Comparison of ENCODE assay signal across 16 cellular contexts in genomic region chr10:4070171-4070570, GRCh38.
"Had no signal": no experiment of that assay in that cellular context is flagged by ENCODE, and none has a peak within 500 bp of the region (broad histone marks: within the 10 kb centered on the region; RNA-seq: fewer than 3 reads in every experiment).

No MANE protein-coding gene starts in this region.

- FAIRE-seq: small intestine had no signal

- H3K36me3 ChIP-seq: neutrophil had no signal

- H3K27me3 ChIP-seq: foreskin keratinocyte, neutrophil had no signal

- ATAC-seq: stimulated activated naive B cell treated with anti-CD40 and anti-IgM and Interleukin-4, amounts not matched to agents 10 μg/mL and 1 μg/mL and 100 μg/mL, for 72 hours; WTC11 had no signal

- H3K4me3 ChIP-seq: coronary artery had no signal

- H3K27ac ChIP-seq: foreskin keratinocyte, neutrophil had no signal

- DNase-seq: activated naive CD4-positive, alpha-beta T cell; activated T-cell treated with anti-CD3 and anti-CD28 coated beads, Interleukin-2, amount 50 U/mL, for 24 hours; cerebellar nuclear complex; endodermal cell; immature natural killer cell; kidney glomerular epithelial cell; left ventricle myocardium superior; small intestine; stimulated activated CD4-positive, alpha-beta T cell treated with anti-CD3 and anti-CD28 coated beads, Interleukin-15, amount 100 ng/mL, for 24 hours; stimulated activated CD8-positive, alpha-beta memory T cell treated with anti-CD3 and anti-CD28 coated beads, Interleukin-4, amount 100 ng/mL, for 48 hours; stimulated activated naive B cell treated with anti-CD40 and anti-IgM and Interleukin-4, amounts not matched to agents 10 μg/mL and 1 μg/mL and 100 μg/mL, for 72 hours; T1000 had no signal

- H3K9me3 ChIP-seq: neutrophil had no signal
